ENCODE assay signal across 1 cellular context in genomic region chr5:140113699-140114263, GRCh38.
TF ChIP-seq lines count a peak whose summit lies in the region.

Gene PURA (plus strand): TSS chr5:140114109. CDS start chr5:140114182, 73 bp downstream.

TF ChIP-seq in HEK293, 187 proteins besides CTCF, POLR2A, EP300 and RAD21 (continued from another document):
- TF ChIP-seq TRIM28 (IDR thresholded peaks at IDR 0.05; ENCODE audit: borderline replicate concordance, low read length) (no peak), ZBTB49 (tag by site-specific recombination; IDR thresholded peaks at IDR 0.05; ENCODE audit: low read depth) (no peak), KLF8 (tag by site-specific recombination; IDR thresholded peaks at IDR 0.05) (peak; percentile 80), ZSCAN16 (tag by site-specific recombination; IDR thresholded peaks at IDR 0.05) (no peak), ZFHX2 (tag by site-specific recombination; conservative IDR thresholded peaks at IDR 0.05) (peak; percentile 50), PRDM4 (tag by site-specific recombination; IDR thresholded peaks at IDR 0.05) (no peak), ZNF112 (tag by site-specific recombination; IDR thresholded peaks at IDR 0.05) (no peak), ZNF501 (tag by site-specific recombination; IDR thresholded peaks at IDR 0.05) (0 out of 2 replicates have a peak, but pooled peaks have one; percentile 56), ZNF140 (tag by site-specific recombination; IDR thresholded peaks at IDR 0.05) (no peak), ZNF335 (tag by site-specific recombination; conservative IDR thresholded peaks at IDR 0.05) (no peak), ZNF785 (tag by site-specific recombination; IDR thresholded peaks at IDR 0.05) (no peak), ZNF423 (tag by site-specific recombination; IDR thresholded peaks at IDR 0.05) (peak; percentile 53; the same call in 1 of the 2 replicates), ZBTB8A (tag by site-specific recombination; IDR thresholded peaks at IDR 0.05) (peak; percentile 99), ZFP41 (tag by site-specific recombination; IDR thresholded peaks at IDR 0.05; ENCODE audit: borderline replicate concordance) (no peak), ZNF600 (tag by site-specific recombination; IDR thresholded peaks at IDR 0.05) (0 out of 2 replicates have a peak, but pooled peaks have one; percentile 19), GLI2 (tag by site-specific recombination; IDR thresholded peaks at IDR 0.05; ENCODE audit: borderline replicate concordance, low read depth) (no peak), ZNF548 (tag by site-specific recombination; IDR thresholded peaks at IDR 0.05) (no peak), SP3 (tag by site-specific recombination; IDR thresholded peaks at IDR 0.05) (peak; percentile 22; the same call in 1 of the 2 replicates), ZNF366 (tag by site-specific recombination; conservative IDR thresholded peaks at IDR 0.05) (no peak), ZNF776 (tag by site-specific recombination; IDR thresholded peaks at IDR 0.05; ENCODE audit: borderline replicate concordance) (no peak), RBAK (tag by site-specific recombination; IDR thresholded peaks at IDR 0.05) (no peak), SP2 (tag by site-specific recombination; IDR thresholded peaks at IDR 0.05) (peak; percentile 44), OSR2 (tag by site-specific recombination; IDR thresholded peaks at IDR 0.05) (peak; percentile 86)
- TF ChIP-seq, protein P1, sequence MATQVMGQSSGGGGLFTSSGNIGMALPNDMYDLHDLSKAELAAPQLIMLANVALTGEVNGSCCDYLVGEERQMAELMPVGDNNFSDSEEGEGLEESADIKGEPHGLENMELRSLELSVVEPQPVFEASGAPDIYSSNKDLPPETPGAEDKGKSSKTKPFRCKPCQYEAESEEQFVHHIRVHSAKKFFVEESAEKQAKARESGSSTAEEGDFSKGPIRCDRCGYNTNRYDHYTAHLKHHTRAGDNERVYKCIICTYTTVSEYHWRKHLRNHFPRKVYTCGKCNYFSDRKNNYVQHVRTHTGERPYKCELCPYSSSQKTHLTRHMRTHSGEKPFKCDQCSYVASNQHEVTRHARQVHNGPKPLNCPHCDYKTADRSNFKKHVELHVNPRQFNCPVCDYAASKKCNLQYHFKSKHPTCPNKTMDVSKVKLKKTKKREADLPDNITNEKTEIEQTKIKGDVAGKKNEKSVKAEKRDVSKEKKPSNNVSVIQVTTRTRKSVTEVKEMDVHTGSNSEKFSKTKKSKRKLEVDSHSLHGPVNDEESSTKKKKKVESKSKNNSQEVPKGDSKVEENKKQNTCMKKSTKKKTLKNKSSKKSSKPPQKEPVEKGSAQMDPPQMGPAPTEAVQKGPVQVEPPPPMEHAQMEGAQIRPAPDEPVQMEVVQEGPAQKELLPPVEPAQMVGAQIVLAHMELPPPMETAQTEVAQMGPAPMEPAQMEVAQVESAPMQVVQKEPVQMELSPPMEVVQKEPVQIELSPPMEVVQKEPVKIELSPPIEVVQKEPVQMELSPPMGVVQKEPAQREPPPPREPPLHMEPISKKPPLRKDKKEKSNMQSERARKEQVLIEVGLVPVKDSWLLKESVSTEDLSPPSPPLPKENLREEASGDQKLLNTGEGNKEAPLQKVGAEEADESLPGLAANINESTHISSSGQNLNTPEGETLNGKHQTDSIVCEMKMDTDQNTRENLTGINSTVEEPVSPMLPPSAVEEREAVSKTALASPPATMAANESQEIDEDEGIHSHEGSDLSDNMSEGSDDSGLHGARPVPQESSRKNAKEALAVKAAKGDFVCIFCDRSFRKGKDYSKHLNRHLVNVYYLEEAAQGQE (tag by site-specific recombination; IDR thresholded peaks at IDR 0.05) = no peak
- TF ChIP-seq, protein P2, sequence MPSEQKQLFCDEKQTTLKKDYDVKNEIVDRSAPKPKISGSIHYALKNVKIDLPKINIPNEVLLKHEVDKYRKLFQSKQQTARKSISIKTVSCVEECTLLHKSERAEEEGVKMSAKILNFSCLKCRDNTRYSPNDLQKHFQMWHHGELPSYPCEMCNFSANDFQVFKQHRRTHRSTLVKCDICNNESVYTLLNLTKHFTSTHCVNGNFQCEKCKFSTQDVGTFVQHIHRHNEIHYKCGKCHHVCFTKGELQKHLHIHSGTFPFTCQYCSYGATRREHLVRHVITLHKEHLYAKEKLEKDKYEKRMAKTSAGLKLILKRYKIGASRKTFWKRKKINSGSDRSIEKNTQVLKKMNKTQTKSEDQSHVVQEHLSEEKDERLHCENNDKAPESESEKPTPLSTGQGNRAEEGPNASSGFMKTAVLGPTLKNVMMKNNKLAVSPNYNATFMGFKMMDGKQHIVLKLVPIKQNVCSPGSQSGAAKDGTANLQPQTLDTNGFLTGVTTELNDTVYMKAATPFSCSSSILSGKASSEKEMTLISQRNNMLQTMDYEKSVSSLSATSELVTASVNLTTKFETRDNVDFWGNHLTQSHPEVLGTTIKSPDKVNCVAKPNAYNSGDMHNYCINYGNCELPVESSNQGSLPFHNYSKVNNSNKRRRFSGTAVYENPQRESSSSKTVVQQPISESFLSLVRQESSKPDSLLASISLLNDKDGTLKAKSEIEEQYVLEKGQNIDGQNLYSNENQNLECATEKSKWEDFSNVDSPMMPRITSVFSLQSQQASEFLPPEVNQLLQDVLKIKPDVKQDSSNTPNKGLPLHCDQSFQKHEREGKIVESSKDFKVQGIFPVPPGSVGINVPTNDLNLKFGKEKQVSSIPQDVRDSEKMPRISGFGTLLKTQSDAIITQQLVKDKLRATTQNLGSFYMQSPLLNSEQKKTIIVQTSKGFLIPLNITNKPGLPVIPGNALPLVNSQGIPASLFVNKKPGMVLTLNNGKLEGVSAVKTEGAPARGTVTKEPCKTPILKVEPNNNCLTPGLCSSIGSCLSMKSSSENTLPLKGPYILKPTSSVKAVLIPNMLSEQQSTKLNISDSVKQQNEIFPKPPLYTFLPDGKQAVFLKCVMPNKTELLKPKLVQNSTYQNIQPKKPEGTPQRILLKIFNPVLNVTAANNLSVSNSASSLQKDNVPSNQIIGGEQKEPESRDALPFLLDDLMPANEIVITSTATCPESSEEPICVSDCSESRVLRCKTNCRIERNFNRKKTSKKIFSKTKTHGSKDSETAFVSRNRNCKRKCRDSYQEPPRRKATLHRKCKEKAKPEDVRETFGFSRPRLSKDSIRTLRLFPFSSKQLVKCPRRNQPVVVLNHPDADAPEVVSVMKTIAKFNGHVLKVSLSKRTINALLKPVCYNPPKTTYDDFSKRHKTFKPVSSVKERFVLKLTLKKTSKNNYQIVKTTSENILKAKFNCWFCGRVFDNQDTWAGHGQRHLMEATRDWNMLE (tag by site-specific recombination; conservative IDR thresholded peaks at IDR 0.05; ENCODE audit: low read depth) = no peak
